ENCODE assay signal across 8 cellular contexts in genomic region chr6:33428219-33428890, GRCh38. TPM values are rescaled to one million over a fixed set of nuclear protein-coding genes. Genes with fewer than 3 reads are reported as not detected.
DNase-seq lines count a peak whose midpoint lies in the region; ATAC-seq, FAIRE-seq and TF ChIP-seq lines count a peak whose summit lies in the region.

No MANE protein-coding gene starts in this region.

- TF ChIP-seq CTCF in A549 (IDR thresholded peaks at IDR 0.05) = no peak
- TF ChIP-seq CTCF in astrocyte of the cerebellum (IDR thresholded peaks at IDR 0.05; ENCODE audit: low read depth, low read length, missing control alignments) = peak; percentile 37

- H3K4me3 ChIP-seq in A549 (peak overlapping the region; percentile 69), GM08714 (ENCODE audit: low read length) (peak overlapping the region; percentile 33; the same call in 1 of the 2 replicates), astrocyte of the cerebellum (ENCODE audit: low read depth, low read length) (peak overlapping the region; percentile 53)

- peaks cover 46% of the 10 kb centered on the region for H3K4me1 ChIP-seq in A549

- peak overlapping the region; percentile 90 for H3K4me2 ChIP-seq in A549

- no peak for TF ChIP-seq POLR2A in A549 (IDR thresholded peaks at IDR 0.05; ENCODE audit: low read length)

- in situ Hi-C loops in astrocyte of the cerebellum (cut with HindIII; ENCODE audit: low sequenced_read_pairs) = no loop called here

- no peak for TF ChIP-seq RAD21 in A549 (conservative IDR thresholded peaks at IDR 0.05 in 1 of 2, IDR thresholded peaks at IDR 0.05 in 1 of 2)

- POLR2A ChIA-PET in A549 (lab: Yijun Ruan, JAX) = no interaction called here

- 22% methylated on average over 8 of the region's 33 CpGs for WGBS in A549 (ENCODE audit: missing lambda C conversion rate)

- ATAC-seq in A549 = peak; percentile 22 to 42
- no peak for ATAC-seq in HG02763 (IDR thresholded peaks at IDR 0.05; ENCODE audit: unreplicated experiment)
- ATAC-seq in HG02642 (IDR thresholded peaks at IDR 0.05; ENCODE audit: poor library complexity, unreplicated experiment) = no peak

- TF ChIP-seq EP300 in A549 (IDR thresholded peaks at IDR 0.05) = no peak

- peak overlapping the region; percentile 89 to 98 for H3K27ac ChIP-seq in A549

- DNase-seq in A549 (ENCODE audit: low read depth in 1 of 2, low spot score in 1 of 2) (peak; percentile 46 to 83), OCI-M1 (lab: John Stamatoyannopoulos, UW) (peak; percentile 73), astrocyte of the cerebellum (ENCODE audit: low read depth) (no peak), iris pigment epithelial cell (ENCODE audit: low read depth) (peak; percentile 32)
- DNase-seq in stimulated activated CD8-positive, alpha-beta memory T cell treated with anti-CD3 and anti-CD28 coated beads, Interleukin-4, amount 100 ng/mL, for 48 hours = peak; percentile 55

- CTCF ChIA-PET in A549 (lab: Yijun Ruan, JAX) = no interaction called here

- no peak for FAIRE-seq in A549 (lab: Jason Lieb, UNC)

- H3K9me3 ChIP-seq in A549 = no peaks in the 10 kb centered on the region

TF ChIP-seq in A549, 52 proteins besides CTCF, POLR2A, EP300 and RAD21:
- TF ChIP-seq MAZ (IDR thresholded peaks at IDR 0.05; ENCODE audit: borderline replicate concordance, low read depth, low read length) = no peak
- TF ChIP-seq, protein P1, sequence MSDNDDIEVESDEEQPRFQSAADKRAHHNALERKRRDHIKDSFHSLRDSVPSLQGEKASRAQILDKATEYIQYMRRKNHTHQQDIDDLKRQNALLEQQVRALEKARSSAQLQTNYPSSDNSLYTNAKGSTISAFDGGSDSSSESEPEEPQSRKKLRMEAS (IDR thresholded peaks at IDR 0.05) = peak; percentile 66; the same call in 1 of the 2 replicates

RNA-seq across cellular contexts. Expression of gene SYNGAP1, which starts 8.5 kb away (rescaled TPM):
- polyA plus RNA-seq in A549 (2011; rRNA removed) = 2.2 and 3.6 TPM in 2 replicates
- polyA plus RNA-seq in A549 (2012; cell fraction: cytosol; rRNA removed) = 3.3 and 4.1 TPM in 2 replicates
- 15.8 and 16.4 TPM in 2 replicates for polyA plus RNA-seq in A549 (2012; cell fraction: nucleus; rRNA removed)
- 6.9 to 10.8 TPM (median 9.2 TPM) in 3 replicates for polyA plus RNA-seq in A549 (2017; fragmentation: RNase III; extraction: RNeasy Plus Mini Kit Qiagen cat#74134 plus additional on column Dnase treatment)
- 1.5 and 2.3 TPM in 2 replicates for polyA minus RNA-seq in A549 (2011; rRNA and poly(A)+ RNA removed)

RNA-seq across cellular contexts. Expression of gene CUTA, which starts 10.4 kb away (rescaled TPM):
- polyA plus RNA-seq in A549 (2011; rRNA removed) = 98.9 and 106 TPM in 2 replicates
- polyA plus RNA-seq in A549 (2012; cell fraction: cytosol; rRNA removed) = 203 and 209 TPM in 2 replicates
- polyA plus RNA-seq in A549 (2012; cell fraction: nucleus; rRNA removed) = 194 and 236 TPM in 2 replicates
- polyA plus RNA-seq in A549 (2017; fragmentation: RNase III; extraction: RNeasy Plus Mini Kit Qiagen cat#74134 plus additional on column Dnase treatment) = 171 to 175 TPM (median 172 TPM) in 3 replicates
- polyA minus RNA-seq in A549 (2011; rRNA and poly(A)+ RNA removed) = 52.4 and 69.0 TPM in 2 replicates

RNA-seq across cellular contexts. Expression of gene PHF1, which starts 17.5 kb away (rescaled TPM):
- 14.0 and 21.2 TPM in 2 replicates for polyA plus RNA-seq in A549 (2011; rRNA removed)
- polyA plus RNA-seq in A549 (2012; cell fraction: cytosol; rRNA removed) = 16.8 and 18.5 TPM in 2 replicates
- polyA plus RNA-seq in A549 (2012; cell fraction: nucleus; rRNA removed) = 69.5 and 80.6 TPM in 2 replicates
- polyA plus RNA-seq in A549 (2017; fragmentation: RNase III; extraction: RNeasy Plus Mini Kit Qiagen cat#74134 plus additional on column Dnase treatment) = 16.6 to 21.6 TPM (median 21.4 TPM) in 3 replicates
- polyA minus RNA-seq in A549 (2011; rRNA and poly(A)+ RNA removed) = 10.6 and 13.2 TPM in 2 replicates

RNA-seq across cellular contexts. Expression of gene ZBTB9, which starts 26.0 kb away (rescaled TPM):
- polyA plus RNA-seq in A549 (2011; rRNA removed) = 6.9 and 9.5 TPM in 2 replicates
- 3.2 and 4.1 TPM in 2 replicates for polyA plus RNA-seq in A549 (2012; cell fraction: cytosol; rRNA removed)
- 7.9 and 9.2 TPM in 2 replicates for polyA plus RNA-seq in A549 (2012; cell fraction: nucleus; rRNA removed)
- 9.1 to 9.9 TPM (median 9.5 TPM) in 3 replicates for polyA plus RNA-seq in A549 (2017; fragmentation: RNase III; extraction: RNeasy Plus Mini Kit Qiagen cat#74134 plus additional on column Dnase treatment)
- 13.9 and 18.0 TPM in 2 replicates for polyA minus RNA-seq in A549 (2011; rRNA and poly(A)+ RNA removed)

RNA-seq across cellular contexts. Expression of gene KIFC1, which starts 36.7 kb away (rescaled TPM):
- polyA plus RNA-seq in A549 (2011; rRNA removed) = 23.0 and 23.9 TPM in 2 replicates
- 46.2 and 51.0 TPM in 2 replicates for polyA plus RNA-seq in A549 (2012; cell fraction: cytosol; rRNA removed)
- 75.5 and 83.0 TPM in 2 replicates for polyA plus RNA-seq in A549 (2012; cell fraction: nucleus; rRNA removed)
- polyA plus RNA-seq in A549 (2017; fragmentation: RNase III; extraction: RNeasy Plus Mini Kit Qiagen cat#74134 plus additional on column Dnase treatment) = 29.1 to 33.7 TPM (median 30.5 TPM) in 3 replicates
- 33.4 TPM in 2 replicates for polyA minus RNA-seq in A549 (2011; rRNA and poly(A)+ RNA removed)

Comparison
In these comparisons a context has a peak if more than half of its experiments do, and no peak if none do; other contexts are left out.
1. ATAC-seq: peak in A549 (2 of 2); none in HG02763 (single experiment) and HG02642 (single experiment).
2. Peak in every context shown above with its lines, with median percentiles within 50 percentile points of each other: H3K4me3 ChIP-seq.